In the genomic region with DNA sequence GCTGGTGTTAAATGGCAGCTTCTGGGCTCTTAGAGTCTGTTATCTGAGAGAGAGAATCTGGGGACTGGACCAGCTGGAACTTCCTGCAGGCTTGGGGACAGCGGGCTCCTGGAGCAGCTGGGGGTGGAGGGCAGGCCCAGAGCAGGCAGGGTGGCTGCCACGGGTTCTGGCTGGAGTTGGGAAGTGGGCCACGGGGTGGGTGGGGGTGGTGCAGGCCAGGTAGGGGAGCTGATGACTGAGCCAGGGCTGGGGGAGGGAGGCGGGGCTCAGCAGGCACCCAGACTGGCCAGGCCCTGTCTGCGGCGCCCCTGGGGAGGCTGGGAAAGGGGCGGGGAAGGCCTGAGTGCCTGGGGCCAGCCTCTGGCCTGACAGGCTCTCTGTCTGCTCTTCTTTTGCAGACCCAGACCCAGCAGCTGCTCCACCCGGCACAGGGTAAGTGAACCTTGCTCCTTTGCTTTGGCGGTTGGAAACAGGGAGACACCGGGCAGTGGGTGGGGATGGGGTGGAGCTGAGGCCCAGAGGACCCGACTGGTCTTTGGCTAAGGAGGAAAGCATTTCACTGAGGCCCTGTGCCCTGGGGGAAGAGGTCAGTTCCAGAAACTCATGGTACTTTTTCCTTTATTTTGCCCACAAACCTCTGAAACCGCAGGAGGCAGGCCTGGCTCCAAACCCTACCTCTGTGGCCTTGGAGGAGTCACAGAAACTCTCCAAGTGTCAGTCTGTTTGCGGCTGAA, we compare ENCODE assay signal across 1 cellular context.
A peak's percentile ranks its signal among the peaks of the same experiment; 100 is the strongest.
TF ChIP-seq lines count a peak whose summit lies in the region.

No MANE protein-coding gene starts in this region.

TF ChIP-seq in HEK293, 187 proteins besides CTCF, POLR2A, EP300 and RAD21 (continued from another document):
- TF ChIP-seq, protein P1, sequence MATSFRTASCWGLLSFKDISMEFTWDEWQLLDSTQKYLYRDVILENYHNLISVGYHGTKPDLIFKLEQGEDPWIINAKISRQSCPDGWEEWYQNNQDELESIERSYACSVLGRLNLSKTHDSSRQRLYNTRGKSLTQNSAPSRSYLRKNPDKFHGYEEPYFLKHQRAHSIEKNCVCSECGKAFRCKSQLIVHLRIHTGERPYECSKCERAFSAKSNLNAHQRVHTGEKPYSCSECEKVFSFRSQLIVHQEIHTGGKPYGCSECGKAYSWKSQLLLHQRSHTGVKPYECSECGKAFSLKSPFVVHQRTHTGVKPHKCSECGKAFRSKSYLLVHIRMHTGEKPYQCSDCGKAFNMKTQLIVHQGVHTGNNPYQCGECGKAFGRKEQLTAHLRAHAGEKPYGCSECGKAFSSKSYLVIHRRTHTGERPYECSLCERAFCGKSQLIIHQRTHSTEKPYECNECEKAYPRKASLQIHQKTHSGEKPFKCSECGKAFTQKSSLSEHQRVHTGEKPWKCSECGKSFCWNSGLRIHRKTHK (tag by site-specific recombination; IDR thresholded peaks at IDR 0.05) = no peak
- TF ChIP-seq ZNF404 (tag by site-specific recombination; IDR thresholded peaks at IDR 0.05) (no peak), KLF1 (tag by site-specific recombination; IDR thresholded peaks at IDR 0.05) (peak; percentile 60), ZFP69B (tag by site-specific recombination; IDR thresholded peaks at IDR 0.05) (no peak), ZNF423 (tag by site-specific recombination; IDR thresholded peaks at IDR 0.05) (0 out of 2 replicates have a peak, but pooled peaks have one; percentile 14), GLIS2 (tag by site-specific recombination; IDR thresholded peaks at IDR 0.05) (peak; percentile 34; the same call in 1 of the 2 replicates), ZNF169 (tag by site-specific recombination; IDR thresholded peaks at IDR 0.05) (no peak), ZIC2 (tag by site-specific recombination; IDR thresholded peaks at IDR 0.05) (peak; percentile 90), ZNF292 (tag by site-specific recombination; IDR thresholded peaks at IDR 0.05; ENCODE audit: borderline replicate concordance, low read depth) (no peak), BCL11A (tag by site-specific recombination; IDR thresholded peaks at IDR 0.05; ENCODE audit: low read depth) (no peak), ZNF76 (tag by site-specific recombination; IDR thresholded peaks at IDR 0.05; ENCODE audit: borderline replicate concordance, low read depth) (no peak), MEIS1 (CRISPR knock-in tag; IDR thresholded peaks at IDR 0.05; ENCODE audit: borderline replicate concordance) (no peak), ZFHX2 (tag by site-specific recombination; conservative IDR thresholded peaks at IDR 0.05) (no peak; the same call in 1 of the 2 replicates), ZNF629 (tag by site-specific recombination; IDR thresholded peaks at IDR 0.05) (no peak), ZNF776 (tag by site-specific recombination; IDR thresholded peaks at IDR 0.05; ENCODE audit: borderline replicate concordance) (no peak), SP3 (tag by site-specific recombination; IDR thresholded peaks at IDR 0.05) (0 out of 2 replicates have a peak, but pooled peaks have one; percentile 25), SALL2 (tag by site-specific recombination; IDR thresholded peaks at IDR 0.05; ENCODE audit: borderline replicate concordance) (no peak), ZNF114 (tag by site-specific recombination; IDR thresholded peaks at IDR 0.05) (no peak), ZNF658 (tag by site-specific recombination; IDR thresholded peaks at IDR 0.05) (no peak), ZNF394 (tag by site-specific recombination; IDR thresholded peaks at IDR 0.05; ENCODE audit: borderline replicate concordance) (0 out of 2 replicates have a peak, but pooled peaks have one; percentile 35)
- TF ChIP-seq, protein P2, sequence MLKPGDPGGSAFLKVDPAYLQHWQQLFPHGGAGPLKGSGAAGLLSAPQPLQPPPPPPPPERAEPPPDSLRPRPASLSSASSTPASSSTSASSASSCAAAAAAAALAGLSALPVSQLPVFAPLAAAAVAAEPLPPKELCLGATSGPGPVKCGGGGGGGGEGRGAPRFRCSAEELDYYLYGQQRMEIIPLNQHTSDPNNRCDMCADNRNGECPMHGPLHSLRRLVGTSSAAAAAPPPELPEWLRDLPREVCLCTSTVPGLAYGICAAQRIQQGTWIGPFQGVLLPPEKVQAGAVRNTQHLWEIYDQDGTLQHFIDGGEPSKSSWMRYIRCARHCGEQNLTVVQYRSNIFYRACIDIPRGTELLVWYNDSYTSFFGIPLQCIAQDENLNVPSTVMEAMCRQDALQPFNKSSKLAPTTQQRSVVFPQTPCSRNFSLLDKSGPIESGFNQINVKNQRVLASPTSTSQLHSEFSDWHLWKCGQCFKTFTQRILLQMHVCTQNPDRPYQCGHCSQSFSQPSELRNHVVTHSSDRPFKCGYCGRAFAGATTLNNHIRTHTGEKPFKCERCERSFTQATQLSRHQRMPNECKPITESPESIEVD (tag by site-specific recombination; IDR thresholded peaks at IDR 0.05) = no peak
- TF ChIP-seq, protein P3, sequence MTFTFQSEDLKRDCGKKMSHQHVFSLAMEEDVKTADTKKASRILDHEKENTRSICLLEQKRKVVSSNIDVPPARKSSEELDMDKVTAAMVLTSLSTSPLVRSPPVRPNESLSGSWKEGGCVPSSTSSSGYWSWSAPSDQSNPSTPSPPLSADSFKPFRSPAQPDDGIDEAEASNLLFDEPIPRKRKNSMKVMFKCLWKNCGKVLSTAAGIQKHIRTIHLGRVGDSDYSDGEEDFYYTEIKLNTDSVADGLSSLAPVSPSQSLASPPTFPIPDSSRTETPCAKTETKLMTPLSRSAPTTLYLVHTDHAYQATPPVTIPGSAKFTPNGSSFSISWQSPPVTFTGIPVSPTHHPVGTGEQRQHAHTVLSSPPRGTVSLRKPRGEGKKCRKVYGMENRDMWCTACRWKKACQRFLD (tag by site-specific recombination; IDR thresholded peaks at IDR 0.05) = no peak
- TF ChIP-seq, protein P4, sequence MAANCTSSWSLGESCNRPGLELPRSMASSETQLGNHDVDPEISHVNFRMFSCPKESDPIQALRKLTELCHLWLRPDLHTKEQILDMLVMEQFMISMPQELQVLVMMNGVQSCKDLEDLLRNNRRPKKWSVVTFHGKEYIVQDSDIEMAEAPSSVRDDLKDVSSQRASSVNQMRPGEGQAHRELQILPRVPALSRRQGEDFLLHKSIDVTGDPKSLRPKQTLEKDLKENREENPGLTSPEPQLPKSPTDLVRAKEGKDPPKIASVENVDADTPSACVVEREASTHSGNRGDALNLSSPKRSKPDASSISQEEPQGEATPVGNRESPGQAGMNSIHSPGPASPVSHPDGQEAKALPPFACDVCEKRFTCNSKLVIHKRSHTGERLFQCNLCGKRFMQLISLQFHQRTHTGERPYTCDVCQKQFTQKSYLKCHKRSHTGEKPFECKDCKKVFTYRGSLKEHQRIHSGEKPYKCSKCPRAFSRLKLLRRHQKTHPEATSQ (tag by site-specific recombination; IDR thresholded peaks at IDR 0.05) = no peak
- TF ChIP-seq, protein P5, sequence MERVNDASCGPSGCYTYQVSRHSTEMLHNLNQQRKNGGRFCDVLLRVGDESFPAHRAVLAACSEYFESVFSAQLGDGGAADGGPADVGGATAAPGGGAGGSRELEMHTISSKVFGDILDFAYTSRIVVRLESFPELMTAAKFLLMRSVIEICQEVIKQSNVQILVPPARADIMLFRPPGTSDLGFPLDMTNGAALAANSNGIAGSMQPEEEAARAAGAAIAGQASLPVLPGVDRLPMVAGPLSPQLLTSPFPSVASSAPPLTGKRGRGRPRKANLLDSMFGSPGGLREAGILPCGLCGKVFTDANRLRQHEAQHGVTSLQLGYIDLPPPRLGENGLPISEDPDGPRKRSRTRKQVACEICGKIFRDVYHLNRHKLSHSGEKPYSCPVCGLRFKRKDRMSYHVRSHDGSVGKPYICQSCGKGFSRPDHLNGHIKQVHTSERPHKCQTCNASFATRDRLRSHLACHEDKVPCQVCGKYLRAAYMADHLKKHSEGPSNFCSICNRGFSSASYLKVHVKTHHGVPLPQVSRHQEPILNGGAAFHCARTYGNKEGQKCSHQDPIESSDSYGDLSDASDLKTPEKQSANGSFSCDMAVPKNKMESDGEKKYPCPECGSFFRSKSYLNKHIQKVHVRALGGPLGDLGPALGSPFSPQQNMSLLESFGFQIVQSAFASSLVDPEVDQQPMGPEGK (tag by site-specific recombination; IDR thresholded peaks at IDR 0.05) = no peak
- TF ChIP-seq, protein P6, sequence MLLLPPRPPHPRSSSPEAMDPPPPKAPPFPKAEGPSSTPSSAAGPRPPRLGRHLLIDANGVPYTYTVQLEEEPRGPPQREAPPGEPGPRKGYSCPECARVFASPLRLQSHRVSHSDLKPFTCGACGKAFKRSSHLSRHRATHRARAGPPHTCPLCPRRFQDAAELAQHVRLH (tag by site-specific recombination; IDR thresholded peaks at IDR 0.05) = no peak
- TF ChIP-seq, protein P7, sequence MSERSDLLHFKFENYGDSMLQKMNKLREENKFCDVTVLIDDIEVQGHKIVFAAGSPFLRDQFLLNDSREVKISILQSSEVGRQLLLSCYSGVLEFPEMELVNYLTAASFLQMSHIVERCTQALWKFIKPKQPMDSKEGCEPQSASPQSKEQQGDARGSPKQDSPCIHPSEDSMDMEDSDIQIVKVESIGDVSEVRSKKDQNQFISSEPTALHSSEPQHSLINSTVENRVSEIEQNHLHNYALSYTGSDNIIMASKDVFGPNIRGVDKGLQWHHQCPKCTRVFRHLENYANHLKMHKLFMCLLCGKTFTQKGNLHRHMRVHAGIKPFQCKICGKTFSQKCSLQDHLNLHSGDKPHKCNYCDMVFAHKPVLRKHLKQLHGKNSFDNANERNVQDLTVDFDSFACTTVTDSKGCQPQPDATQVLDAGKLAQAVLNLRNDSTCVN (tag by site-specific recombination; optimal IDR thresholded peaks at IDR 0.05) = no peak
